Comparison of ENCODE assay signal across 1 cellular context in genomic region chr12:89353188-89353822, GRCh38.
TF ChIP-seq lines count a peak whose summit lies in the region.

No MANE protein-coding gene starts in this region.

TF ChIP-seq in endothelial cell of umbilical vein, 7 proteins besides CTCF, POLR2A, EP300 and RAD21:
- no peak for TF ChIP-seq FOS (IDR thresholded peaks at IDR 0.05; ENCODE audit: borderline replicate concordance, insufficient read depth, low read length)
- no peak for TF ChIP-seq GATA2 (IDR thresholded peaks at IDR 0.05; ENCODE audit: insufficient read depth, insufficient read length, low read depth, low read length)
- no peak for TF ChIP-seq MYC (IDR thresholded peaks at IDR 0.05; ENCODE audit: low read depth, low read length)
- no peak for TF ChIP-seq POLR2AphosphoS5 (IDR thresholded peaks at IDR 0.05; ENCODE audit: insufficient read depth, low read depth, low read length)
- TF ChIP-seq EZH2 (IDR thresholded peaks at IDR 0.05; ENCODE audit: borderline replicate concordance, low read depth, low read length, severe bottlenecking): no peak
- no peak for TF ChIP-seq JUN (IDR thresholded peaks at IDR 0.05; ENCODE audit: borderline replicate concordance, insufficient read depth, insufficient read length, low read depth)
- TF ChIP-seq MAX (IDR thresholded peaks at IDR 0.05; ENCODE audit: insufficient read depth, insufficient read length): no peak
TF ChIP-seq in endothelial cell of umbilical vein: peak in this region for 0.
